In genomic region chr1:160354388-160354985, GRCh38 we compare ENCODE assay signal across 8 cellular contexts. TPM values are rescaled to one million over a fixed set of nuclear protein-coding genes. Genes with fewer than 3 reads are reported as not detected.
DNase-seq lines count a peak whose midpoint lies in the region; ATAC-seq, FAIRE-seq and TF ChIP-seq lines count a peak whose summit lies in the region.

No MANE protein-coding gene starts in this region.

- H2AFZ ChIP-seq in neural cell (ENCODE audit: low read depth, low read length), result no peak overlapping the region

- TF ChIP-seq CTCF in NB4 (IDR thresholded peaks at IDR 0.05; ENCODE audit: low read depth, low read length) (peak; percentile 73), cardiac fibroblast (IDR thresholded peaks at IDR 0.05; ENCODE audit: low read depth, low read length) (peak; percentile 65), neural cell (IDR thresholded peaks at IDR 0.05; ENCODE audit: poor library complexity, severe bottlenecking) (peak; percentile 58)

- H3K27ac ChIP-seq in neural cell (ENCODE audit: low read length), result no peak overlapping the region

- FAIRE-seq in GM12892 (lab: Jason Lieb, UNC), result no peak

- no peaks in the 10 kb centered on the region for H3K79me2 ChIP-seq in neural cell (replicated peaks; ENCODE audit: insufficient read depth, low read length)

- no peak for TF ChIP-seq EP300 in neural cell (conservative IDR thresholded peaks at IDR 0.05; ENCODE audit: poor library complexity, severe bottlenecking)

- H3K4me3 ChIP-seq in NB4 (ENCODE audit: low read depth, low read length) (no peak overlapping the region), cardiac fibroblast (replicated peaks in 1 of 2; ENCODE audit: low read depth in 2 of 2, low read length in 2 of 2) (no peak overlapping the region), neural cell (ENCODE audit: low read length) (no peak overlapping the region)

- no peak for ATAC-seq in HG03520 (IDR thresholded peaks at IDR 0.05; ENCODE audit: unreplicated experiment)
- ATAC-seq in GM21390 (IDR thresholded peaks at IDR 0.05; ENCODE audit: unreplicated experiment), result no peak

- peak; percentile 8 to 26 for DNase-seq in activated CD4-positive, alpha-beta T cell treated with anti-CD3 and anti-CD28 coated beads for 4 hours
- no peak for DNase-seq in activated CD4-positive, alpha-beta T cell treated with anti-CD3 and anti-CD28 coated beads, Interleukin-2, amount 50 U/mL, for 1 hour
- DNase-seq in NB4 (ENCODE audit: low read depth), result peak; percentile 56
- DNase-seq in cardiac fibroblast (ENCODE audit: low read depth in 2 of 2), result peak; percentile 34 to 46
- no peak for DNase-seq in GM12892 (ENCODE audit: insufficient read length)

- H3K9me2 ChIP-seq in neural cell (ENCODE audit: insufficient read depth, low read length), result no peaks in the 10 kb centered on the region

- peak; percentile 39 for TF ChIP-seq RAD21 in neural cell (conservative IDR thresholded peaks at IDR 0.05)

- no peak for TF ChIP-seq POLR2A in NB4 (IDR thresholded peaks at IDR 0.05; ENCODE audit: extremely low read depth, insufficient read length)
- no peak for TF ChIP-seq POLR2A in GM12892 (IDR thresholded peaks at IDR 0.05; ENCODE audit: low read depth, low read length)

- no peaks in the 10 kb centered on the region for H4K20me1 ChIP-seq in neural cell (ENCODE audit: insufficient read depth)

- H3K4me2 ChIP-seq in neural cell (ENCODE audit: low read length), result no peak overlapping the region

- H3K36me3 ChIP-seq in neural cell (ENCODE audit: insufficient read depth, low read length), result peaks cover 5% of the 10 kb centered on the region

- H3K9ac ChIP-seq in neural cell (ENCODE audit: low read length), result no peak overlapping the region

- H3K27me3 ChIP-seq in neural cell (ENCODE audit: insufficient read depth, low read depth, low read length), result no peaks in the 10 kb centered on the region

- no peaks in the 10 kb centered on the region for H3K9me3 ChIP-seq in neural cell (ENCODE audit: low read length)

- no peaks in the 10 kb centered on the region for H3F3A ChIP-seq in neural cell (ENCODE audit: insufficient read depth, low read length, poor library complexity, severe bottlenecking)

TF ChIP-seq in neural cell, 6 proteins besides CTCF, POLR2A, EP300 and RAD21:
- no peak for TF ChIP-seq TAF1 (IDR thresholded peaks at IDR 0.05; ENCODE audit: low read depth)
- peak; percentile 66 for TF ChIP-seq SMC3 (conservative IDR thresholded peaks at IDR 0.05; ENCODE audit: poor library complexity)

RNA-seq across cellular contexts. Expression of gene NCSTN, which starts 11.3 kb away (rescaled TPM):
- 21.0 and 26.8 TPM in 2 replicates for polyA plus RNA-seq in neural cell
- polyA minus RNA-seq in neural cell, result 47.0 and 47.6 TPM in 2 replicates
- polyA plus RNA-seq in GM12892 (2012; ENCODE audit: missing spikeins), result 46.0 TPM

RNA-seq across cellular contexts. Expression of gene COPA, which starts 11.4 kb away (rescaled TPM):
- polyA plus RNA-seq in neural cell, result 75.0 and 75.6 TPM in 2 replicates
- 146 and 150 TPM in 2 replicates for polyA minus RNA-seq in neural cell
- polyA plus RNA-seq in GM12892 (2012; ENCODE audit: missing spikeins), result 81.7 TPM

RNA-seq across cellular contexts. Expression of gene NHLH1, which starts 12.4 kb away (rescaled TPM):
- 0.11 and 0.90 TPM in 2 replicates for polyA plus RNA-seq in neural cell
- 0.24 and 0.58 TPM in 2 replicates for polyA minus RNA-seq in neural cell
- 1.1 TPM for polyA plus RNA-seq in GM12892 (2012; ENCODE audit: missing spikeins)

RNA-seq across cellular contexts. Expression of gene VANGL2, which starts 45.9 kb away (rescaled TPM):
- polyA plus RNA-seq in neural cell, result 22.6 and 34.0 TPM in 2 replicates
- 56.7 and 57.8 TPM in 2 replicates for polyA minus RNA-seq in neural cell
- 0.47 TPM for polyA plus RNA-seq in GM12892 (2012; ENCODE audit: missing spikeins)

Comparison
In these comparisons a context has a peak if more than half of its experiments do, and no peak if none do; other contexts are left out.
1. DNase-seq: peak in activated CD4-positive, alpha-beta T cell treated with anti-CD3 and anti-CD28 coated beads for 4 hours (2 of 2), NB4 (single experiment) and cardiac fibroblast (2 of 2); none in activated CD4-positive, alpha-beta T cell treated with anti-CD3 and anti-CD28 coated beads, Interleukin-2, amount 50 U/mL, for 1 hour (single experiment) and GM12892 (single experiment).
2. Peak in every context shown above with its lines, with median percentiles within 50 percentile points of each other: CTCF ChIP-seq.